Comparison of ENCODE assay signal across 1 cellular context in the genomic region with DNA sequence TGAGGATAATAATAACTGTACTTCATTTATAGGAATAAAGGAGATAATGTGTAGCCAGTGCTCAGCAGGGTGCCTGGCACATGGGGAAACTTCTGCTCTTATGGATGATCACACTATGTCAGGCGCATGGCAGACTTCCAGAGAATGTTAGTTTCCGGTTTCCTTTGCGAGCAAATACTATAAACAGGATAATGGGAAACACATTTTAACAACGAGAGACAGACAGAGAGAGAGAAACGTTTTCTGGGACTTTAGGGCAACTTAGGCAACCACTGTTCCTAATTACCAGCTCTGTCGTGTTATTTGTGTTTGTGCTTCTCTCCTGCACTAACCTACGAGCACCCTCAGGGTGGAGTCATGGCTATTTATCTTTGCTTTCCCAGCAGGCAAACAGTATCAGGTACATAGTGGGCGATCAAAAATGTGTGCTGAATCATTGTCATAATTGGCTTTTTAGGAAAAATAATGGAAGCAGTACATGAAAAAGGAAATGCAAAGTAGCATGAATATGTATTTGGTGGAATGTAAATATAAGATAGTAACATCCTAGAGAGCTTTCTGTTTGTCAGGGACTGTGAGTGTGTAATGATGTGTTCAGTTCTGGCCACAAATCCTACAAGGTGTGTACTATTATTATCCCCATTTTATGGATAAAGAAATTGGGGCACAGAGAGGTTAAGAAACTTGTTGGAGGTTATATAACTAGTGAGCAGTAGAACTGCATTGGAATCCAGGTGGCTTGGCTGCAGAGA.
TF ChIP-seq lines count a peak whose summit lies in the region.

No MANE protein-coding gene starts in this region.

TF ChIP-seq in HEK293, 187 proteins besides CTCF, POLR2A, EP300 and RAD21 (continued from another document):
- TF ChIP-seq KLF7 (tag by site-specific recombination; IDR thresholded peaks at IDR 0.05; ENCODE audit: borderline replicate concordance) (no peak), ZNF571 (tag by site-specific recombination; IDR thresholded peaks at IDR 0.05) (no peak), ZNF776 (tag by site-specific recombination; IDR thresholded peaks at IDR 0.05; ENCODE audit: borderline replicate concordance) (no peak), ZNF596 (tag by site-specific recombination; IDR thresholded peaks at IDR 0.05) (0 out of 2 replicates have a peak, but pooled peaks have one; percentile 34), ZNF830 (tag by site-specific recombination; IDR thresholded peaks at IDR 0.05; ENCODE audit: low read depth) (no peak), ZNF48 (tag by site-specific recombination; IDR thresholded peaks at IDR 0.05) (no peak), ZNF114 (tag by site-specific recombination; IDR thresholded peaks at IDR 0.05) (no peak), ZSCAN16 (tag by site-specific recombination; IDR thresholded peaks at IDR 0.05) (no peak), ZNF121 (tag by site-specific recombination; IDR thresholded peaks at IDR 0.05) (no peak), FEZF1 (tag by site-specific recombination; IDR thresholded peaks at IDR 0.05) (no peak), ZNF248 (tag by site-specific recombination; IDR thresholded peaks at IDR 0.05) (no peak), HOXD13 (CRISPR knock-in tag; IDR thresholded peaks at IDR 0.05; ENCODE audit: borderline replicate concordance) (no peak), ZFHX2 (tag by site-specific recombination; conservative IDR thresholded peaks at IDR 0.05) (no peak), YY1 (tag by site-specific recombination; IDR thresholded peaks at IDR 0.05) (no peak), OVOL3 (tag by site-specific recombination; IDR thresholded peaks at IDR 0.05) (no peak), OSR2 (tag by site-specific recombination; IDR thresholded peaks at IDR 0.05) (no peak), BCL11A (tag by site-specific recombination; IDR thresholded peaks at IDR 0.05; ENCODE audit: low read depth) (no peak), ZNF621 (tag by site-specific recombination; IDR thresholded peaks at IDR 0.05) (no peak), SETDB1 (IDR thresholded peaks at IDR 0.05; ENCODE audit: insufficient read length, low read length) (no peak), ZNF140 (tag by site-specific recombination; IDR thresholded peaks at IDR 0.05) (no peak), YY2 (tag by site-specific recombination; IDR thresholded peaks at IDR 0.05) (no peak), ZIC2 (tag by site-specific recombination; IDR thresholded peaks at IDR 0.05) (0 out of 2 replicates have a peak, but pooled peaks have one; percentile 19), ZNF112 (tag by site-specific recombination; IDR thresholded peaks at IDR 0.05) (no peak), ZNF510 (tag by site-specific recombination; IDR thresholded peaks at IDR 0.05; ENCODE audit: insufficient replicate concordance) (no peak), ZNF274 (IDR thresholded peaks at IDR 0.05; ENCODE audit: low read length) (no peak), ZNF274 (tag by site-specific recombination; IDR thresholded peaks at IDR 0.05; ENCODE audit: borderline replicate concordance) (no peak), ZNF19 (tag by site-specific recombination; IDR thresholded peaks at IDR 0.05; ENCODE audit: low read depth) (no peak), ZNF223 (tag by site-specific recombination; IDR thresholded peaks at IDR 0.05) (no peak), ZNF211 (tag by site-specific recombination; IDR thresholded peaks at IDR 0.05; ENCODE audit: low read depth) (no peak), ZNF174 (tag by site-specific recombination; IDR thresholded peaks at IDR 0.05) (no peak), ZNF266 (tag by site-specific recombination; IDR thresholded peaks at IDR 0.05; ENCODE audit: low read depth) (no peak), ZSCAN23 (tag by site-specific recombination; IDR thresholded peaks at IDR 0.05) (no peak), ZBTB7A (tag by site-specific recombination; IDR thresholded peaks at IDR 0.05; ENCODE audit: low read depth) (no peak), GLIS2 (tag by site-specific recombination; IDR thresholded peaks at IDR 0.05) (no peak), TRIM28 (IDR thresholded peaks at IDR 0.05; ENCODE audit: borderline replicate concordance, low read length) (peak; percentile 42; the same call in 1 of the 2 replicates), ZNF292 (tag by site-specific recombination; IDR thresholded peaks at IDR 0.05; ENCODE audit: borderline replicate concordance, low read depth) (no peak), ZNF37A (tag by site-specific recombination; IDR thresholded peaks at IDR 0.05) (no peak), ZFP3 (tag by site-specific recombination; IDR thresholded peaks at IDR 0.05; ENCODE audit: low read depth) (no peak), ZNF184 (tag by site-specific recombination; IDR thresholded peaks at IDR 0.05) (0 out of 2 replicates have a peak, but pooled peaks have one; percentile 13), ZNF660 (tag by site-specific recombination; IDR thresholded peaks at IDR 0.05) (0 out of 2 replicates have a peak, but pooled peaks have one; percentile 33), ZNF354C (tag by site-specific recombination; IDR thresholded peaks at IDR 0.05; ENCODE audit: borderline replicate concordance, low read depth) (no peak)
- TF ChIP-seq, protein P1, sequence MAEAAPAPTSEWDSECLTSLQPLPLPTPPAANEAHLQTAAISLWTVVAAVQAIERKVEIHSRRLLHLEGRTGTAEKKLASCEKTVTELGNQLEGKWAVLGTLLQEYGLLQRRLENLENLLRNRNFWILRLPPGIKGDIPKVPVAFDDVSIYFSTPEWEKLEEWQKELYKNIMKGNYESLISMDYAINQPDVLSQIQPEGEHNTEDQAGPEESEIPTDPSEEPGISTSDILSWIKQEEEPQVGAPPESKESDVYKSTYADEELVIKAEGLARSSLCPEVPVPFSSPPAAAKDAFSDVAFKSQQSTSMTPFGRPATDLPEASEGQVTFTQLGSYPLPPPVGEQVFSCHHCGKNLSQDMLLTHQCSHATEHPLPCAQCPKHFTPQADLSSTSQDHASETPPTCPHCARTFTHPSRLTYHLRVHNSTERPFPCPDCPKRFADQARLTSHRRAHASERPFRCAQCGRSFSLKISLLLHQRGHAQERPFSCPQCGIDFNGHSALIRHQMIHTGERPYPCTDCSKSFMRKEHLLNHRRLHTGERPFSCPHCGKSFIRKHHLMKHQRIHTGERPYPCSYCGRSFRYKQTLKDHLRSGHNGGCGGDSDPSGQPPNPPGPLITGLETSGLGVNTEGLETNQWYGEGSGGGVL (tag by site-specific recombination; IDR thresholded peaks at IDR 0.05): no peak
- TF ChIP-seq, protein P2, sequence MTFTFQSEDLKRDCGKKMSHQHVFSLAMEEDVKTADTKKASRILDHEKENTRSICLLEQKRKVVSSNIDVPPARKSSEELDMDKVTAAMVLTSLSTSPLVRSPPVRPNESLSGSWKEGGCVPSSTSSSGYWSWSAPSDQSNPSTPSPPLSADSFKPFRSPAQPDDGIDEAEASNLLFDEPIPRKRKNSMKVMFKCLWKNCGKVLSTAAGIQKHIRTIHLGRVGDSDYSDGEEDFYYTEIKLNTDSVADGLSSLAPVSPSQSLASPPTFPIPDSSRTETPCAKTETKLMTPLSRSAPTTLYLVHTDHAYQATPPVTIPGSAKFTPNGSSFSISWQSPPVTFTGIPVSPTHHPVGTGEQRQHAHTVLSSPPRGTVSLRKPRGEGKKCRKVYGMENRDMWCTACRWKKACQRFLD (tag by site-specific recombination; IDR thresholded peaks at IDR 0.05): no peak
- TF ChIP-seq, protein P3, sequence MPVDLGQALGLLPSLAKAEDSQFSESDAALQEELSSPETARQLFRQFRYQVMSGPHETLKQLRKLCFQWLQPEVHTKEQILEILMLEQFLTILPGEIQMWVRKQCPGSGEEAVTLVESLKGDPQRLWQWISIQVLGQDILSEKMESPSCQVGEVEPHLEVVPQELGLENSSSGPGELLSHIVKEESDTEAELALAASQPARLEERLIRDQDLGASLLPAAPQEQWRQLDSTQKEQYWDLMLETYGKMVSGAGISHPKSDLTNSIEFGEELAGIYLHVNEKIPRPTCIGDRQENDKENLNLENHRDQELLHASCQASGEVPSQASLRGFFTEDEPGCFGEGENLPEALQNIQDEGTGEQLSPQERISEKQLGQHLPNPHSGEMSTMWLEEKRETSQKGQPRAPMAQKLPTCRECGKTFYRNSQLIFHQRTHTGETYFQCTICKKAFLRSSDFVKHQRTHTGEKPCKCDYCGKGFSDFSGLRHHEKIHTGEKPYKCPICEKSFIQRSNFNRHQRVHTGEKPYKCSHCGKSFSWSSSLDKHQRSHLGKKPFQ (tag by site-specific recombination; IDR thresholded peaks at IDR 0.05): no peak
- TF ChIP-seq, protein P4, sequence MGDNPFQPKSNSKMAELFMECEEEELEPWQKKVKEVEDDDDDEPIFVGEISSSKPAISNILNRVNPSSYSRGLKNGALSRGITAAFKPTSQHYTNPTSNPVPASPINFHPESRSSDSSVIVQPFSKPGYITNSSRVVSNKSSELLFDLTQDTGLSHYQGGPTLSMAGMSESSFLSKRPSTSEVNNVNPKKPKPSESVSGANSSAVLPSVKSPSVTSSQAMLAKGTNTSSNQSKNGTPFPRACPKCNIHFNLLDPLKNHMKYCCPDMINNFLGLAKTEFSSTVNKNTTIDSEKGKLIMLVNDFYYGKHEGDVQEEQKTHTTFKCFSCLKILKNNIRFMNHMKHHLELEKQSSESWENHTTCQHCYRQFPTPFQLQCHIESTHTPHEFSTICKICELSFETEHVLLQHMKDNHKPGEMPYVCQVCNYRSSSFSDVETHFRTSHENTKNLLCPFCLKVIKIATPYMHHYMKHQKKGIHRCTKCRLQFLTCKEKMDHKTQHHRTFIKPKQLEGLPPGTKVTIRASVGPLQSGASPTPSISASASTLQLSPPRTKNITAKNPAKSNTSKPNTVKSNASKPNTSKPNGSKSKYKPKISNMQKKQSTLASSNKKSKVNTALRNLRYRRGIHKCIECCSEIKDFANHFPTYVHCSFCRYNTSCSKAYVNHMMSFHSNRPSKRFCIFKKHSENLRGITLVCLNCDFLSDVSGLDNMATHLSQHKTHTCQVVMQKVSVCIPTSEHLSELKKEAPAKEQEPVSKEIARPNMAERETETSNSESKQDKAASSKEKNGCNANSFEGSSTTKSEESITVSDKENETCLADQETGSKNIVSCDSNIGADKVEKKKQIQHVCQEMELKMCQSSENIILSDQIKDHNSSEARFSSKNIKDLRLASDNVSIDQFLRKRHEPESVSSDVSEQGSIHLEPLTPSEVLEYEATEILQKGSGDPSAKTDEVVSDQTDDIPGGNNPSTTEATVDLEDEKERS (tag by site-specific recombination; IDR thresholded peaks at IDR 0.05): no peak
- TF ChIP-seq, protein P5, sequence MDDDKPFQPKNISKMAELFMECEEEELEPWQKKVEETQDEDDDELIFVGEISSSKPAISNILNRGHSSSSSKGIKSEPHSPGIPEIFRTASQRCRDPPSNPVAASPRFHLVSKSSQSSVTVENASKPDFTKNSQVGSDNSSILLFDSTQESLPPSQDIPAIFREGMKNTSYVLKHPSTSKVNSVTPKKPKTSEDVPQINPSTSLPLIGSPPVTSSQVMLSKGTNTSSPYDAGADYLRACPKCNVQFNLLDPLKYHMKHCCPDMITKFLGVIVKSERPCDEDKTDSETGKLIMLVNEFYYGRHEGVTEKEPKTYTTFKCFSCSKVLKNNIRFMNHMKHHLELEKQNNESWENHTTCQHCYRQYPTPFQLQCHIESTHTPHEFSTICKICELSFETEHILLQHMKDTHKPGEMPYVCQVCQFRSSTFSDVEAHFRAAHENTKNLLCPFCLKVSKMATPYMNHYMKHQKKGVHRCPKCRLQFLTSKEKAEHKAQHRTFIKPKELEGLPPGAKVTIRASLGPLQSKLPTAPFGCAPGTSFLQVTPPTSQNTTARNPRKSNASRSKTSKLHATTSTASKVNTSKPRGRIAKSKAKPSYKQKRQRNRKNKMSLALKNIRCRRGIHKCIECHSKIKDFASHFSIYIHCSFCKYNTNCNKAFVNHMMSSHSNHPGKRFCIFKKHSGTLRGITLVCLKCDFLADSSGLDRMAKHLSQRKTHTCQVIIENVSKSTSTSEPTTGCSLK (tag by site-specific recombination; IDR thresholded peaks at IDR 0.05): no peak
- TF ChIP-seq, protein P6, sequence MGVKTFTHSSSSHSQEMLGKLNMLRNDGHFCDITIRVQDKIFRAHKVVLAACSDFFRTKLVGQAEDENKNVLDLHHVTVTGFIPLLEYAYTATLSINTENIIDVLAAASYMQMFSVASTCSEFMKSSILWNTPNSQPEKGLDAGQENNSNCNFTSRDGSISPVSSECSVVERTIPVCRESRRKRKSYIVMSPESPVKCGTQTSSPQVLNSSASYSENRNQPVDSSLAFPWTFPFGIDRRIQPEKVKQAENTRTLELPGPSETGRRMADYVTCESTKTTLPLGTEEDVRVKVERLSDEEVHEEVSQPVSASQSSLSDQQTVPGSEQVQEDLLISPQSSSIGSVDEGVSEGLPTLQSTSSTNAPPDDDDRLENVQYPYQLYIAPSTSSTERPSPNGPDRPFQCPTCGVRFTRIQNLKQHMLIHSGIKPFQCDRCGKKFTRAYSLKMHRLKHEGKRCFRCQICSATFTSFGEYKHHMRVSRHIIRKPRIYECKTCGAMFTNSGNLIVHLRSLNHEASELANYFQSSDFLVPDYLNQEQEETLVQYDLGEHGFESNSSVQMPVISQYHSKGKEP (tag by site-specific recombination; IDR thresholded peaks at IDR 0.05): no peak
- TF ChIP-seq, protein P7, sequence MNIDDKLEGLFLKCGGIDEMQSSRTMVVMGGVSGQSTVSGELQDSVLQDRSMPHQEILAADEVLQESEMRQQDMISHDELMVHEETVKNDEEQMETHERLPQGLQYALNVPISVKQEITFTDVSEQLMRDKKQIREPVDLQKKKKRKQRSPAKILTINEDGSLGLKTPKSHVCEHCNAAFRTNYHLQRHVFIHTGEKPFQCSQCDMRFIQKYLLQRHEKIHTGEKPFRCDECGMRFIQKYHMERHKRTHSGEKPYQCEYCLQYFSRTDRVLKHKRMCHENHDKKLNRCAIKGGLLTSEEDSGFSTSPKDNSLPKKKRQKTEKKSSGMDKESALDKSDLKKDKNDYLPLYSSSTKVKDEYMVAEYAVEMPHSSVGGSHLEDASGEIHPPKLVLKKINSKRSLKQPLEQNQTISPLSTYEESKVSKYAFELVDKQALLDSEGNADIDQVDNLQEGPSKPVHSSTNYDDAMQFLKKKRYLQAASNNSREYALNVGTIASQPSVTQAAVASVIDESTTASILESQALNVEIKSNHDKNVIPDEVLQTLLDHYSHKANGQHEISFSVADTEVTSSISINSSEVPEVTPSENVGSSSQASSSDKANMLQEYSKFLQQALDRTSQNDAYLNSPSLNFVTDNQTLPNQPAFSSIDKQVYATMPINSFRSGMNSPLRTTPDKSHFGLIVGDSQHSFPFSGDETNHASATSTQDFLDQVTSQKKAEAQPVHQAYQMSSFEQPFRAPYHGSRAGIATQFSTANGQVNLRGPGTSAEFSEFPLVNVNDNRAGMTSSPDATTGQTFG (tag by site-specific recombination; IDR thresholded peaks at IDR 0.05; ENCODE audit: borderline replicate concordance): no peak
- TF ChIP-seq, protein P8, sequence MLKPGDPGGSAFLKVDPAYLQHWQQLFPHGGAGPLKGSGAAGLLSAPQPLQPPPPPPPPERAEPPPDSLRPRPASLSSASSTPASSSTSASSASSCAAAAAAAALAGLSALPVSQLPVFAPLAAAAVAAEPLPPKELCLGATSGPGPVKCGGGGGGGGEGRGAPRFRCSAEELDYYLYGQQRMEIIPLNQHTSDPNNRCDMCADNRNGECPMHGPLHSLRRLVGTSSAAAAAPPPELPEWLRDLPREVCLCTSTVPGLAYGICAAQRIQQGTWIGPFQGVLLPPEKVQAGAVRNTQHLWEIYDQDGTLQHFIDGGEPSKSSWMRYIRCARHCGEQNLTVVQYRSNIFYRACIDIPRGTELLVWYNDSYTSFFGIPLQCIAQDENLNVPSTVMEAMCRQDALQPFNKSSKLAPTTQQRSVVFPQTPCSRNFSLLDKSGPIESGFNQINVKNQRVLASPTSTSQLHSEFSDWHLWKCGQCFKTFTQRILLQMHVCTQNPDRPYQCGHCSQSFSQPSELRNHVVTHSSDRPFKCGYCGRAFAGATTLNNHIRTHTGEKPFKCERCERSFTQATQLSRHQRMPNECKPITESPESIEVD (tag by site-specific recombination; IDR thresholded peaks at IDR 0.05): peak; percentile 69
